Comparison of ENCODE assay signal across 18 cellular contexts in genomic region chr1:35301674-35302392, GRCh38. TPM values are rescaled to one million over a fixed set of nuclear protein-coding genes. Genes with fewer than 3 reads are reported as not detected.
A peak's percentile ranks its signal among the peaks of the same experiment; 100 is the strongest.
DNase-seq lines count a peak whose midpoint lies in the region; ATAC-seq and TF ChIP-seq lines count a peak whose summit lies in the region.
"Had no signal": no experiment of that assay in that cellular context is flagged by ENCODE, and none has a peak within 500 bp of the region (broad histone marks: within the 10 kb centered on the region; RNA-seq: fewer than 3 reads in every experiment).

No MANE protein-coding gene starts in this region.

- peak; percentile 4 for DNase-seq in Jurkat, Clone E6-1 (ENCODE audit: low read depth, low spot score)
- DNase-seq in coronary artery (ENCODE audit: low spot score), result no peak
- DNase-seq in right atrium auricular region (ENCODE audit: low spot score), result no peak
- DNase-seq in gastrocnemius medialis, result no peak
- DNase-seq in activated T-cell treated with anti-CD3 and anti-CD28 coated beads, Interleukin-2, amount 50 U/mL, for 72 hours, result no peak
- no peak for DNase-seq in suprapubic skin (ENCODE audit: low spot score in 2 of 2)
- no peak for DNase-seq in stimulated activated naive CD4-positive, alpha-beta T cell treated with Interleukin-2 at 50 U/mL for 16 hours (lab: John Stamatoyannopoulos, UW)
- DNase-seq: AML-193; CD4-positive, CD25-positive, alpha-beta regulatory T cell; DMS53; NCI-H1092 treated with DMSO at 0.1 percent for 48 hours; NCI-H1694 treated with DMSO at 0.1 percent for 48 hours; NCI-H345; NCI-H526 treated with DMSO at 0.1 percent for 48 hours; NK-92 treated with Interleukin-12 subunit alpha and Interleukin-12 subunit beta, amount 100 ng/mL, for 24 hours had no signal

- H3K4me3 Mint-ChIP-seq in activated T-cell treated with anti-CD3 and anti-CD28 coated beads, Interleukin-2, amount 50 U/mL, for 72 hours, result no peak overlapping the region
- H3K4me3 Mint-ChIP-seq: CD4-positive, CD25-positive, alpha-beta regulatory T cell had no signal

- peak overlapping the region; percentile 56 to 75 for H3K27ac ChIP-seq in coronary artery
- H3K27ac ChIP-seq in right atrium auricular region, result peak overlapping the region; percentile 53 to 81
- peak overlapping the region in 3 of 4 donors; percentile 38 to 76 (median 40) for H3K27ac ChIP-seq in gastrocnemius medialis
- no peak overlapping the region for H3K27ac ChIP-seq in suprapubic skin
- H3K27ac ChIP-seq: RWPE1 had no signal

- WGBS in suprapubic skin, result 68% methylated on average over 7 of the region's 7 CpGs

- in situ Hi-C loops in gastrocnemius medialis (cut with MboI; ENCODE audit: low sequenced_read_pairs in 4 of 4), result no loop called here

- peaks cover 0 to 18% of the 10 kb centered on the region in 2 donors for H3K4me1 ChIP-seq in right atrium auricular region
- H3K4me1 ChIP-seq in gastrocnemius medialis, result peaks cover 27 to 35% of the 10 kb centered on the region in 2 donors
- H3K4me1 ChIP-seq in suprapubic skin, result peaks cover 9% of the 10 kb centered on the region

- H3K27ac Mint-ChIP-seq in activated T-cell treated with anti-CD3 and anti-CD28 coated beads, Interleukin-2, amount 50 U/mL, for 72 hours, result no peak overlapping the region
- H3K27ac Mint-ChIP-seq: CD4-positive, CD25-positive, alpha-beta regulatory T cell had no signal

- H3K9me3 ChIP-seq in right atrium auricular region (no peaks in the 10 kb centered on the region), gastrocnemius medialis (no peaks in the 10 kb centered on the region), suprapubic skin (no peaks in the 10 kb centered on the region)

- H3K4me1 Mint-ChIP-seq in activated T-cell treated with anti-CD3 and anti-CD28 coated beads, Interleukin-2, amount 50 U/mL, for 72 hours (ENCODE audit: low read depth), result peaks cover 7% of the 10 kb centered on the region

- no peaks in the 10 kb centered on the region for H3K9me3 Mint-ChIP-seq in activated T-cell treated with anti-CD3 and anti-CD28 coated beads, Interleukin-2, amount 50 U/mL, for 72 hours
- H3K9me3 Mint-ChIP-seq: CD4-positive, CD25-positive, alpha-beta regulatory T cell had no signal

- no peak overlapping the region for H3K4me3 ChIP-seq in Jurkat, Clone E6-1 (ENCODE audit: low read length)
- H3K4me3 ChIP-seq in coronary artery (no peak overlapping the region), right atrium auricular region (no peak overlapping the region), gastrocnemius medialis (no peak overlapping the region), suprapubic skin (no peak overlapping the region)

- TF ChIP-seq CTCF in coronary artery (IDR thresholded peaks at IDR 0.05), result no peak
- TF ChIP-seq CTCF in right atrium auricular region (IDR thresholded peaks at IDR 0.05), result no peak
- no peak for TF ChIP-seq CTCF in gastrocnemius medialis (IDR thresholded peaks at IDR 0.05 in 4 of 5, conservative IDR thresholded peaks at IDR 0.05 in 1 of 5)
- TF ChIP-seq CTCF in suprapubic skin (IDR thresholded peaks at IDR 0.05), result no peak

- TF ChIP-seq POLR2A in gastrocnemius medialis (IDR thresholded peaks at IDR 0.05) (no peak), suprapubic skin (IDR thresholded peaks at IDR 0.05) (no peak)

- no peak for TF ChIP-seq EP300 in suprapubic skin (IDR thresholded peaks at IDR 0.05)

- H3K27me3 Mint-ChIP-seq in activated T-cell treated with anti-CD3 and anti-CD28 coated beads, Interleukin-2, amount 50 U/mL, for 72 hours (ENCODE audit: low read depth), result no peaks in the 10 kb centered on the region
- H3K27me3 Mint-ChIP-seq: CD4-positive, CD25-positive, alpha-beta regulatory T cell had no signal

- H3K27me3 ChIP-seq in right atrium auricular region, result no peaks in the 10 kb centered on the region
- H3K27me3 ChIP-seq in gastrocnemius medialis, result no peaks in the 10 kb centered on the region
- no peaks in the 10 kb centered on the region for H3K27me3 ChIP-seq in suprapubic skin

- intact Hi-C loops in gastrocnemius medialis (cut with DNase I; ENCODE audit: low total_unique reads), result no loop called here

- ATAC-seq in gastrocnemius medialis (no peak), GM18511 (IDR thresholded peaks at IDR 0.05; ENCODE audit: unreplicated experiment) (no peak)
- no peak for ATAC-seq in activated T-cell treated with anti-CD3 and anti-CD28 coated beads, Interleukin-2, amount 50 U/mL, for 72 hours (replicated peaks in 1 of 2)
- ATAC-seq: HCT116 had no signal

- no peaks in the 10 kb centered on the region for H3K36me3 ChIP-seq in right atrium auricular region
- no peaks in the 10 kb centered on the region for H3K36me3 ChIP-seq in gastrocnemius medialis
- peaks cover 5% of the 10 kb centered on the region for H3K36me3 ChIP-seq in suprapubic skin

- peaks cover 0 to 5% of the 10 kb centered on the region in 2 donors for H3K36me3 Mint-ChIP-seq in activated T-cell treated with anti-CD3 and anti-CD28 coated beads, Interleukin-2, amount 50 U/mL, for 72 hours (ENCODE audit: insufficient read depth in 2 of 2)

RNA-seq across cellular contexts. Expression of gene ZMYM4, which starts 33.3 kb away (rescaled TPM):
- polyA plus RNA-seq in Jurkat, Clone E6-1 (2012; ENCODE audit: insufficient read depth, insufficient read length), result 26.0 TPM
- 10 to 100 TPM; 20.2 to 21.1 TPM for total RNA-seq in right atrium auricular region
- total RNA-seq in gastrocnemius medialis, result 10 to 100 TPM; 11.1 to 25.3 (median 13.7) TPM
- total RNA-seq in activated T-cell treated with anti-CD3 and anti-CD28 coated beads, Interleukin-2, amount 50 U/mL, for 72 hours, result 10 to 100 TPM; 37.5 to 54.7 TPM
- 10 to 100 TPM; 16.9 to 43.0 (median 19.6) TPM for total RNA-seq in suprapubic skin
